In the genomic region with DNA sequence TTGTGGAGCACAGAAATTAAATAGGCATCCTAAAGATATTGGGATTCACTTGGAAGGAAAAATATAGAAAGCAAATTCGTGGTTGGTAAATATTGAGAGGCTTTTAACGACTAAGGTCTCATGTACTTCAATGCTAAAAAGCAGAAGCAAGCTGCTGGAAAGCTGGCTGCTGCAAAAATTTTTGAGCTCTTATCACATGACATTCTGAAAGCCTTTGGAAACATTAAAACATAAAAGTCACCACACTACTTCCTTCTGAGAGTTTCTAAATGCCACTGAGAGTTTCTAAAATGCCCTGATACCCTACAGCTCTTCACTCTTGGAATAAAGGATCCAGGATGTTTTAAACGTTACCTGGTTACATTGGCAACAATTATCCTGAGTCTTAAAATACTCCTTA, we compare ENCODE assay signal across 8 cellular contexts. TPM values are rescaled to one million over a fixed set of nuclear protein-coding genes. Genes with fewer than 3 reads are reported as not detected.
A peak's percentile ranks its signal among the peaks of the same experiment; 100 is the strongest.
DNase-seq lines count a peak whose midpoint lies in the region; ATAC-seq and TF ChIP-seq lines count a peak whose summit lies in the region.

No MANE protein-coding gene starts in this region.

- DNase-seq in GM06990 (ENCODE audit: extremely low read depth, insufficient read length), result peak; percentile 11
- peak; percentile 12 for DNase-seq in UCSD-AML1 (lab: John Stamatoyannopoulos, UW; ENCODE audit: unreplicated experiment)
- DNase-seq in myocyte (ENCODE audit: low read depth), result peak; percentile 21
- no peak for DNase-seq in NCI-H774 (lab: John Stamatoyannopoulos, UW)
- no peak for DNase-seq in SHP77 treated with DMSO at 0.1 percent for 48 hours (lab: John Stamatoyannopoulos, UW)
- DNase-seq in activated T-cell treated with anti-CD3 and anti-CD28 coated beads, Interleukin-2, amount 50 U/mL, for 24 hours, result no peak

- ATAC-seq in HG03159 (IDR thresholded peaks at IDR 0.05; ENCODE audit: unreplicated experiment) (peak; percentile 66), GM19023 (IDR thresholded peaks at IDR 0.05; ENCODE audit: unreplicated experiment) (no peak)

- no peak overlapping the region for H3K27ac Mint-ChIP-seq in activated T-cell treated with anti-CD3 and anti-CD28 coated beads, Interleukin-2, amount 50 U/mL, for 24 hours

- no peak overlapping the region for H3K4me3 Mint-ChIP-seq in activated T-cell treated with anti-CD3 and anti-CD28 coated beads, Interleukin-2, amount 50 U/mL, for 24 hours

- peaks cover 11% of the 10 kb centered on the region for H3K4me1 Mint-ChIP-seq in activated T-cell treated with anti-CD3 and anti-CD28 coated beads, Interleukin-2, amount 50 U/mL, for 24 hours (ENCODE audit: low read depth)

- peaks cover 4% of the 10 kb centered on the region for H3K9me3 Mint-ChIP-seq in activated T-cell treated with anti-CD3 and anti-CD28 coated beads, Interleukin-2, amount 50 U/mL, for 24 hours

- no peaks in the 10 kb centered on the region for H3K27me3 ChIP-seq in GM06990 (replicated peaks; ENCODE audit: control insufficient read depth, insufficient read depth, low read length)

- no peak for TF ChIP-seq CTCF in GM06990 (IDR thresholded peaks at IDR 0.05; ENCODE audit: insufficient read depth, low read length, poor library complexity, severe bottlenecking)

- no peaks in the 10 kb centered on the region for H3K36me3 ChIP-seq in GM06990 (ENCODE audit: control insufficient read depth, insufficient read depth, low read length)

- no peak overlapping the region for H3K4me3 ChIP-seq in GM06990 (replicated peaks; ENCODE audit: low read depth, low read length)

- H3K36me3 Mint-ChIP-seq in activated T-cell treated with anti-CD3 and anti-CD28 coated beads, Interleukin-2, amount 50 U/mL, for 24 hours (ENCODE audit: low read depth), result no peaks in the 10 kb centered on the region

- no peaks in the 10 kb centered on the region for H3K27me3 Mint-ChIP-seq in activated T-cell treated with anti-CD3 and anti-CD28 coated beads, Interleukin-2, amount 50 U/mL, for 24 hours

RNA-seq across cellular contexts. Expression of a gene that starts 39.0 kb away (rescaled TPM):
- 36.0 and 54.6 TPM in 2 replicates for total RNA-seq in myocyte
- 14.1 TPM for polyA plus RNA-seq in myocyte (2012)

Comparison
In these comparisons a context has a peak if more than half of its experiments do, and no peak if none do; other contexts are left out.
1. DNase-seq: peak in GM06990 (single experiment), UCSD-AML1 (single experiment) and myocyte (single experiment); none in NCI-H774 (single experiment), SHP77 treated with DMSO at 0.1 percent for 48 hours (single experiment) and activated T-cell treated with anti-CD3 and anti-CD28 coated beads, Interleukin-2, amount 50 U/mL, for 24 hours (single experiment).